In the genomic region with DNA sequence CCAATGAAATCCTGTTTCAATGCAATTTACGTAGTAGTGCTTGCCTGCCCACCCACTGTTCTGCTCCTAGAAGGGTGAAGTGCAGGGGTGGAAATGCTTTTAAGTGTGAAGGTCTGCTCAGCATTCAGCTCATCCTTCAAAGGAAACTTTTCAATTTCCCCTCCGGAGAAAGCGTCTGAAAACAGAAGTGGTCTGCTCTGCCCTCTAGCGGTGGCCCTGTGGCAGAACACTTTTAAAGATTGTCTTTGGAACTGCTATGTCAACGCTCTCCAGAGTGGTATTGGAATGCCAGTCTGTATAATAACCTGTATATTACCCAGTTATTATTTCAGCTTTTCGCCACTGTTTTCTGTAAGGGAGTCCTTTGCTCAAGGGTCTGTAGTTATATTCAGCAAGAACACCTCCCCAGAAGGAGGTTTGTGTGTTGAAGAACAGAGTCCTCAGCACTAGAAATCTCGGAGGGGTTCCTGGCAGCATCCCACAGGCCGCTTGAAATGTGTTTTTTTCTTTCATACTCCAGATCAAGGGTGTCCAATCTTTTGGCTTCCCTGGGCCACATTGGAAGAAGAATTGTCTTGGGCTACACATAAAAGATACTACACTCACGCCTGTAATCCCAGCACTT, we compare ENCODE assay signal across 8 cellular contexts.
DNase-seq lines count a peak whose midpoint lies in the region; ATAC-seq and TF ChIP-seq lines count a peak whose summit lies in the region.

No MANE protein-coding gene starts in this region.

- H3K27me3 ChIP-seq in AG04450 (ENCODE audit: control insufficient read depth, insufficient read depth, low read length) = no peaks in the 10 kb centered on the region
- no peaks in the 10 kb centered on the region for H3K27me3 ChIP-seq in SJCRH30

- no peaks in the 10 kb centered on the region for H3K36me3 ChIP-seq in SJCRH30

- POLR2A ChIA-PET in AG04450 (lab: Yijun Ruan, JAX) = no interaction called here

- DNase-seq in AG04450 (ENCODE audit: low read depth, low spot score) (peak; percentile 11), HT1080 (ENCODE audit: low read depth) (peak; percentile 28), SJCRH30 (peak; percentile 31 to 73), left cardiac atrium (peak; percentile 30), retinal pigment epithelial cell (ENCODE audit: low read depth) (no peak)
- DNase-seq in activated naive CD8-positive, alpha-beta T cell treated with anti-CD3 and anti-CD28 coated beads for 36 hours = peak; percentile 22

- no peaks in the 10 kb centered on the region for H3K9me3 ChIP-seq in AG04450 (ENCODE audit: control insufficient read depth, insufficient read depth, low read length)
- H3K9me3 ChIP-seq in SJCRH30 (replicated peaks) = no peaks in the 10 kb centered on the region

- H3K4me3 ChIP-seq in AG04450 (ENCODE audit: low read depth, low read length) (no peak overlapping the region), SJCRH30 (no peak overlapping the region), retinal pigment epithelial cell (ENCODE audit: low read length) (no peak overlapping the region)

- no peaks in the 10 kb centered on the region for H3K36me3 Mint-ChIP-seq in activated naive CD8-positive, alpha-beta T cell treated with anti-CD3 and anti-CD28 coated beads for 36 hours

- H3K4me1 Mint-ChIP-seq in activated naive CD8-positive, alpha-beta T cell treated with anti-CD3 and anti-CD28 coated beads for 36 hours = peaks cover 2% of the 10 kb centered on the region

- H3K9me3 Mint-ChIP-seq in activated naive CD8-positive, alpha-beta T cell treated with anti-CD3 and anti-CD28 coated beads for 36 hours = no peaks in the 10 kb centered on the region

- peaks cover 15% of the 10 kb centered on the region for H3K27me3 Mint-ChIP-seq in activated naive CD8-positive, alpha-beta T cell treated with anti-CD3 and anti-CD28 coated beads for 36 hours

- no peaks in the 10 kb centered on the region for H3K4me1 ChIP-seq in SJCRH30

- intact Hi-C loops in left cardiac atrium (cut with DNase I) = loop anchor here (5.0 kb wide), 2 partner anchors 186 to 236 kb away; no protein-coding TSS in a partner anchor

- H3K4me3 Mint-ChIP-seq in activated naive CD8-positive, alpha-beta T cell treated with anti-CD3 and anti-CD28 coated beads for 36 hours = no peak overlapping the region

- TF ChIP-seq CTCF in AG04450 (IDR thresholded peaks at IDR 0.05; ENCODE audit: low read depth, low read length) (peak; percentile 92), retinal pigment epithelial cell (conservative IDR thresholded peaks at IDR 0.05; ENCODE audit: low read depth, low read length) (peak; percentile 80)

- H3K27ac ChIP-seq in AG04450 (ENCODE audit: low read depth, low read length) (no peak overlapping the region), SJCRH30 (no peak overlapping the region)

- CTCF ChIA-PET in AG04450 (lab: Charles Lee) = interaction anchor here (0.6 to 15.1 kb wide), 108 partner anchors 9 to 632 kb away, joined by 3 to 541 read pairs (median 4); a partner anchor contains a TSS

- peak; percentile 67 for ATAC-seq in GM18498 (IDR thresholded peaks at IDR 0.05; ENCODE audit: unreplicated experiment)
- peak; percentile 55 to 58 for ATAC-seq in left cardiac atrium
- ATAC-seq in GM19397 (IDR thresholded peaks at IDR 0.05; ENCODE audit: unreplicated experiment) = no peak

- no peak overlapping the region for H3K27ac Mint-ChIP-seq in activated naive CD8-positive, alpha-beta T cell treated with anti-CD3 and anti-CD28 coated beads for 36 hours
